In genomic region chr7:47503283-47503682, GRCh38 we compare ENCODE assay signal across 13 cellular contexts.
DNase-seq lines count a peak whose midpoint lies in the region; ATAC-seq and TF ChIP-seq lines count a peak whose summit lies in the region.
"Had no signal": no experiment of that assay in that cellular context is flagged by ENCODE, and none has a peak within 500 bp of the region (broad histone marks: within the 10 kb centered on the region; RNA-seq: fewer than 3 reads in every experiment).

No MANE protein-coding gene starts in this region.

- peaks cover 10% of the 10 kb centered on the region for H3F3A ChIP-seq in SK-N-SH (replicated peaks; ENCODE audit: insufficient read depth)

- POLR2A ChIA-PET in SK-N-SH (lab: Yijun Ruan, JAX) = no interaction called here

- H3K9me3 ChIP-seq in SK-N-SH (no peaks in the 10 kb centered on the region), lower lobe of right lung (no peaks in the 10 kb centered on the region)

- no peak for TF ChIP-seq CTCF in SK-N-SH (IDR thresholded peaks at IDR 0.05)
- no peak for TF ChIP-seq CTCF in brain microvascular endothelial cell (IDR thresholded peaks at IDR 0.05; ENCODE audit: low read depth, low read length, missing control alignments)
- no peak for TF ChIP-seq CTCF in lower lobe of right lung (IDR thresholded peaks at IDR 0.05)

- no peak overlapping the region for H2AFZ ChIP-seq in SK-N-SH (ENCODE audit: low read depth)

- no peak overlapping the region for H3K4me3 Mint-ChIP-seq in activated naive CD4-positive, alpha-beta T cell treated with anti-CD3 and anti-CD28 coated beads, Interleukin-2, amount 10 ng/mL, durations not matched to agents 7 days and 5 days
- H3K4me3 Mint-ChIP-seq: activated naive CD8-positive, alpha-beta T cell treated with anti-CD3 and anti-CD28 coated beads, Interleukin-2, amount 50 U/mL, for 24 hours; nephron progenitor cell had no signal

- ATAC-seq in SK-N-SH treated with all-trans-retinoic acid at 6 μM for 48 hours (no peak), lower lobe of right lung (no peak)
- ATAC-seq: activated naive CD8-positive, alpha-beta T cell treated with anti-CD3 and anti-CD28 coated beads, Interleukin-2, amount 50 U/mL, for 24 hours had no signal

- H3K27me3 Mint-ChIP-seq in activated naive CD4-positive, alpha-beta T cell treated with anti-CD3 and anti-CD28 coated beads, Interleukin-2, amount 10 ng/mL, durations not matched to agents 7 days and 5 days = no peaks in the 10 kb centered on the region
- H3K27me3 Mint-ChIP-seq: activated naive CD8-positive, alpha-beta T cell treated with anti-CD3 and anti-CD28 coated beads, Interleukin-2, amount 50 U/mL, for 24 hours had no signal

- H3K4me3 ChIP-seq in SK-N-SH (ENCODE audit: low read depth in 2 of 2, low read length in 1 of 2) (no peak overlapping the region), brain microvascular endothelial cell (ENCODE audit: low read depth, low read length) (no peak overlapping the region), lower lobe of right lung (no peak overlapping the region)

- peaks cover 9% of the 10 kb centered on the region; the same call in 1 of the 2 replicates for H4K20me1 ChIP-seq in SK-N-SH (ENCODE audit: insufficient read depth)

- no peaks in the 10 kb centered on the region for H3K9me2 ChIP-seq in SK-N-SH

- no peaks in the 10 kb centered on the region for H3K27me3 ChIP-seq in SK-N-SH (ENCODE audit: insufficient read depth)
- H3K27me3 ChIP-seq in brain microvascular endothelial cell (replicated peaks) = no peaks in the 10 kb centered on the region
- no peaks in the 10 kb centered on the region for H3K27me3 ChIP-seq in lower lobe of right lung (ENCODE audit: low read depth)

- no peak for DNase-seq in SK-N-SH
- no peak for DNase-seq in brain microvascular endothelial cell
- DNase-seq in lower lobe of right lung = no peak
- DNase-seq in DMS153 (lab: John Stamatoyannopoulos, UW) = no peak
- no peak for DNase-seq in COR-L47 (lab: John Stamatoyannopoulos, UW)
- DNase-seq in stimulated activated CD4-positive, alpha-beta T cell treated with anti-CD3 and anti-CD28 coated beads, Interleukin-4, amount 100 ng/mL, for 24 hours = no peak
- no peak for DNase-seq in activated naive CD4-positive, alpha-beta T cell treated with anti-CD3 and anti-CD28 coated beads, Interleukin-2, amount 10 ng/mL, durations not matched to agents 7 days and 5 days
- DNase-seq: activated naive CD8-positive, alpha-beta T cell treated with anti-CD3 and anti-CD28 coated beads, Interleukin-2, amount 50 U/mL, for 24 hours; GF-D8; islet precursor cell; NCI-H187 treated with DMSO at 0.1 percent for 48 hours; nephron progenitor cell had no signal

- no peaks in the 10 kb centered on the region for H3K9me3 Mint-ChIP-seq in activated naive CD4-positive, alpha-beta T cell treated with anti-CD3 and anti-CD28 coated beads, Interleukin-2, amount 10 ng/mL, durations not matched to agents 7 days and 5 days
- H3K9me3 Mint-ChIP-seq: activated naive CD8-positive, alpha-beta T cell treated with anti-CD3 and anti-CD28 coated beads, Interleukin-2, amount 50 U/mL, for 24 hours; nephron progenitor cell had no signal

- no peak overlapping the region for H3K4me2 ChIP-seq in SK-N-SH

- H3K4me1 Mint-ChIP-seq in activated naive CD4-positive, alpha-beta T cell treated with anti-CD3 and anti-CD28 coated beads, Interleukin-2, amount 10 ng/mL, durations not matched to agents 7 days and 5 days = no peaks in the 10 kb centered on the region
- H3K4me1 Mint-ChIP-seq: activated naive CD8-positive, alpha-beta T cell treated with anti-CD3 and anti-CD28 coated beads, Interleukin-2, amount 50 U/mL, for 24 hours had no signal

- intact Hi-C loops in lower lobe of right lung (cut with DNase I) = no loop called here

- no peak overlapping the region for H3K9ac ChIP-seq in SK-N-SH

- peak overlapping the region; percentile 17 to 75; a peak in 2 of 4 replicates for H3K27ac ChIP-seq in SK-N-SH (ENCODE audit: low read depth in 2 of 2, low read length in 1 of 2)
- peak overlapping the region; percentile 94 for H3K27ac ChIP-seq in brain microvascular endothelial cell
- peak overlapping the region; percentile 42 for H3K27ac ChIP-seq in lower lobe of right lung

- no peaks in the 10 kb centered on the region for H3K36me3 Mint-ChIP-seq in activated naive CD4-positive, alpha-beta T cell treated with anti-CD3 and anti-CD28 coated beads, Interleukin-2, amount 10 ng/mL, durations not matched to agents 7 days and 5 days

- H3K36me3 ChIP-seq in SK-N-SH (replicated peaks in 1 of 2; ENCODE audit: control insufficient read depth in 1 of 2, insufficient read depth in 2 of 2, low read length in 1 of 2) = peaks cover 9 to 44% of the 10 kb centered on the region in 2 experiments
- no peaks in the 10 kb centered on the region for H3K36me3 ChIP-seq in brain microvascular endothelial cell (replicated peaks)
- peaks cover 14% of the 10 kb centered on the region for H3K36me3 ChIP-seq in lower lobe of right lung

- H3K4me1 ChIP-seq in SK-N-SH (ENCODE audit: control insufficient read depth in 1 of 2, insufficient read depth in 2 of 2, low read depth in 1 of 2, low read length in 1 of 2) = peaks cover 16 to 34% of the 10 kb centered on the region in 2 experiments
- peaks cover 40% of the 10 kb centered on the region for H3K4me1 ChIP-seq in lower lobe of right lung

- no peak for TF ChIP-seq EP300 in SK-N-SH (IDR thresholded peaks at IDR 0.05; ENCODE audit: borderline replicate concordance in 1 of 2, low read depth in 1 of 2, low read length in 1 of 2)

- H3K27ac Mint-ChIP-seq in activated naive CD4-positive, alpha-beta T cell treated with anti-CD3 and anti-CD28 coated beads, Interleukin-2, amount 10 ng/mL, durations not matched to agents 7 days and 5 days = no peak overlapping the region
- H3K27ac Mint-ChIP-seq: activated naive CD8-positive, alpha-beta T cell treated with anti-CD3 and anti-CD28 coated beads, Interleukin-2, amount 50 U/mL, for 24 hours; nephron progenitor cell had no signal

- TF ChIP-seq RAD21 in SK-N-SH (IDR thresholded peaks at IDR 0.05; ENCODE audit: low read length) = no peak

- peaks cover 13% of the 10 kb centered on the region; the same call in 1 of the 2 replicates for H3K79me2 ChIP-seq in SK-N-SH (ENCODE audit: insufficient read depth)

- CTCF ChIA-PET in SK-N-SH (lab: Yijun Ruan, JAX) = interaction anchor here (0.6 to 2.5 kb wide), 8 partner anchors 9 to 710 kb away, joined by 3 to 9 read pairs (median 4); no protein-coding TSS in a partner anchor
- CTCF ChIA-PET in activated naive CD4-positive, alpha-beta T cell treated with anti-CD3 and anti-CD28 coated beads, Interleukin-2, amount 10 ng/mL, durations not matched to agents 7 days and 5 days (lab: Charles Lee) = no interaction called here

- in situ Hi-C loops in brain microvascular endothelial cell (cut with HindIII; ENCODE audit: low pct_ligation_motif_present, low sequenced_read_pairs) = no loop called here

TF ChIP-seq in SK-N-SH, 30 proteins besides CTCF, POLR2A, EP300 and RAD21:
- peak; percentile 41 for TF ChIP-seq TCF12 (IDR thresholded peaks at IDR 0.05)
- TF ChIP-seq USF1 (IDR thresholded peaks at IDR 0.05; ENCODE audit: borderline replicate concordance, low read depth) = peak; percentile 13; the same call in 1 of the 2 replicates
- 0 out of 2 replicates have a peak, but pooled peaks have one; percentile 43 for TF ChIP-seq MAX (IDR thresholded peaks at IDR 0.05; ENCODE audit: low read depth)
- TF ChIP-seq FOXJ3 (CRISPR knock-in tag; IDR thresholded peaks at IDR 0.05) = no peak

TF ChIP-seq in SK-N-SH treated with all-trans-retinoic acid at 6 μM for 48 hours, 23 proteins besides CTCF, POLR2A, EP300 and RAD21 (continues in another document):
- TF ChIP-seq SNAI2 (CRISPR knock-in tag; IDR thresholded peaks at IDR 0.05) (no peak), ZFP3 (CRISPR knock-in tag; IDR thresholded peaks at IDR 0.05) (no peak), TOX (CRISPR knock-in tag; IDR thresholded peaks at IDR 0.05; ENCODE audit: borderline replicate concordance) (no peak), BACH2 (CRISPR knock-in tag; IDR thresholded peaks at IDR 0.05; ENCODE audit: borderline replicate concordance) (no peak), RARB (CRISPR knock-in tag; IDR thresholded peaks at IDR 0.05) (no peak), TSHZ2 (CRISPR knock-in tag; IDR thresholded peaks at IDR 0.05) (no peak), CSDC2 (CRISPR knock-in tag; IDR thresholded peaks at IDR 0.05) (no peak), ZNF565 (CRISPR knock-in tag; conservative IDR thresholded peaks at IDR 0.05; ENCODE audit: low read depth) (no peak)

Comparison
In these comparisons a context has a peak if more than half of its experiments do, and no peak if none do; other contexts are left out.
1. H3K27ac ChIP-seq: peak in every context shown above with its lines; median percentile 94 in brain microvascular endothelial cell; 46 in SK-N-SH; 42 in lower lobe of right lung.